In the genomic region with DNA sequence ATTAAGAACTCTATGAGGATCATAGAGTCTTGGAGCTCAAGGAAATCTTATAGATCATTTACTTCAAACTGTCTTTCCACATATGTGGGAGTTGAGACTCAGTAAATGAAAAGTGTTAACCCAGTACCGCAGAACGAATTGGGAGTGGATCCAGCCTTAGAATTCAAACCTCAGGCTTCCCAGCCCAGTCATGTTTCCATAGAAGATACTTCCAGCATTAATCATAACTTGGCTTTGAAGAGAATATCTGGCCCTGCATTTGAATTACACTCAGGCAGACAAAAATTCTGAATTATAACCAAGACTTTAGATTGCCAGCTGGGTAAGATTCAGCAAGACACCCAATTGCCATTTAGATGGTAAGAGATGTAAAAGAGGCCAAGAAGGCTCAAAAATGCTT, we compare ENCODE assay signal across 15 cellular contexts.
A peak's percentile ranks its signal among the peaks of the same experiment; 100 is the strongest.
DNase-seq lines count a peak whose midpoint lies in the region; ATAC-seq and TF ChIP-seq lines count a peak whose summit lies in the region.
"Had no signal": no experiment of that assay in that cellular context is flagged by ENCODE, and none has a peak within 500 bp of the region (broad histone marks: within the 10 kb centered on the region; RNA-seq: fewer than 3 reads in every experiment).

No MANE protein-coding gene starts in this region.

- H3K9me3 ChIP-seq in GM23248 (ENCODE audit: low read depth) (no peaks in the 10 kb centered on the region), smooth muscle cell (replicated peaks; ENCODE audit: low read depth) (no peaks in the 10 kb centered on the region)
- H3K9me3 ChIP-seq: gastroesophageal sphincter, testis had no signal

- H2AFZ ChIP-seq in GM23248 (no peak overlapping the region), smooth muscle cell (ENCODE audit: low read depth) (no peak overlapping the region)

- peaks cover 19% of the 10 kb centered on the region; the same call in 1 of the 2 replicates for H3F3A ChIP-seq in GM23248 (ENCODE audit: insufficient read depth)
- H3F3A ChIP-seq in smooth muscle cell (ENCODE audit: low read depth), result no peaks in the 10 kb centered on the region

- no peaks in the 10 kb centered on the region for H3K36me3 ChIP-seq in GM23248 (ENCODE audit: low read depth)
- no peaks in the 10 kb centered on the region for H3K36me3 ChIP-seq in smooth muscle cell (ENCODE audit: low read depth)
- H3K36me3 ChIP-seq: gastroesophageal sphincter, WERI-Rb-1 had no signal

- peak; percentile 92 for DNase-seq in GM23248
- DNase-seq in amniotic stem cell (lab: John Stamatoyannopoulos, UW), result peak; percentile 47
- peak; percentile 21 for DNase-seq in fibroblast of villous mesenchyme (ENCODE audit: low read depth)
- no peak for DNase-seq in smooth muscle cell (lab: John Stamatoyannopoulos, UW; ENCODE audit: unreplicated experiment)
- DNase-seq: activated CD8-positive, alpha-beta memory T cell treated with anti-CD3 and anti-CD28 coated beads for 24 hours; effector CD4-positive, alpha-beta T cell; NCI-H2107; T-cell; testis; WERI-Rb-1 had no signal

- H3K4me2 ChIP-seq in GM23248 (ENCODE audit: unreplicated experiment), result peak overlapping the region; percentile 56
- H3K4me2 ChIP-seq in smooth muscle cell, result peak overlapping the region; percentile 31

- H4K20me1 ChIP-seq in GM23248 (ENCODE audit: insufficient read depth) (no peaks in the 10 kb centered on the region), smooth muscle cell (ENCODE audit: low read depth) (no peaks in the 10 kb centered on the region)

- H3K27ac ChIP-seq in GM23248, result peak overlapping the region; percentile 67
- no peak overlapping the region for H3K27ac ChIP-seq in smooth muscle cell (ENCODE audit: low read depth)
- H3K27ac ChIP-seq: gastroesophageal sphincter, testis, WERI-Rb-1 had no signal

- H3K4me3 ChIP-seq in GM23248 (no peak overlapping the region; the same call in 1 of the 2 replicates), fibroblast of villous mesenchyme (ENCODE audit: low read depth, low read length) (no peak overlapping the region), smooth muscle cell (no peak overlapping the region)
- H3K4me3 ChIP-seq: gastroesophageal sphincter, testis had no signal

- 1 to 3% methylated on average over 2 of the region's 2 CpGs for WGBS in GM23248 (ENCODE audit: low coverage in 1 of 2, low lambda C conversion rate in 2 of 2, missing lambda C conversion rate in 2 of 2), 2 experiments
- WGBS in smooth muscle cell (ENCODE audit: low lambda C conversion rate), result 61% methylated on average over 2 of the region's 2 CpGs

- ATAC-seq in GM19397 (IDR thresholded peaks at IDR 0.05; ENCODE audit: unreplicated experiment) (no peak), GM18867 (IDR thresholded peaks at IDR 0.05; ENCODE audit: unreplicated experiment) (no peak), GM19023 (IDR thresholded peaks at IDR 0.05; ENCODE audit: unreplicated experiment) (no peak)
- ATAC-seq: gastroesophageal sphincter, HCT116, T-cell had no signal

- H3K27me3 ChIP-seq in GM23248 (replicated peaks; ENCODE audit: insufficient read depth), result no peaks in the 10 kb centered on the region
- no peaks in the 10 kb centered on the region for H3K27me3 ChIP-seq in smooth muscle cell (ENCODE audit: low read depth)
- H3K27me3 ChIP-seq: gastroesophageal sphincter, testis had no signal

- no peaks in the 10 kb centered on the region for H3K9me2 ChIP-seq in GM23248 (ENCODE audit: insufficient read depth)

- in situ Hi-C loops in GM23248 (cut with MboI), result no loop called here

- H3K4me1 ChIP-seq in GM23248 (ENCODE audit: insufficient read depth) (peaks cover 22% of the 10 kb centered on the region), smooth muscle cell (ENCODE audit: low read depth) (peaks cover 12% of the 10 kb centered on the region)
- H3K4me1 ChIP-seq: gastroesophageal sphincter, testis had no signal

- TF ChIP-seq CTCF in fibroblast of villous mesenchyme (IDR thresholded peaks at IDR 0.05; ENCODE audit: insufficient read depth, low read depth, low read length) (no peak), smooth muscle cell (IDR thresholded peaks at IDR 0.05; ENCODE audit: borderline replicate concordance, insufficient read depth, poor library complexity, severe bottlenecking) (no peak)

- H3K9ac ChIP-seq in GM23248, result 0 out of 2 replicates have a peak overlapping the region, but pooled peaks have one; percentile 12
- no peak overlapping the region for H3K9ac ChIP-seq in smooth muscle cell (ENCODE audit: low read depth)

- no peaks in the 10 kb centered on the region for H3K79me2 ChIP-seq in GM23248 (ENCODE audit: insufficient read depth)
- H3K79me2 ChIP-seq in smooth muscle cell (ENCODE audit: low read depth), result no peaks in the 10 kb centered on the region
